ENCODE assay signal across 12 cellular contexts in genomic region chr2:181876614-181877063, GRCh38. TPM values are rescaled to one million over a fixed set of nuclear protein-coding genes. Genes with fewer than 3 reads are reported as not detected.
DNase-seq lines count a peak whose midpoint lies in the region; ATAC-seq, FAIRE-seq and TF ChIP-seq lines count a peak whose summit lies in the region.
"Had no signal": no experiment of that assay in that cellular context is flagged by ENCODE, and none has a peak within 500 bp of the region (broad histone marks: within the 10 kb centered on the region; RNA-seq: fewer than 3 reads in every experiment).

No MANE protein-coding gene starts in this region.

- no TSS peak for BruUV-seq in endothelial cell of umbilical vein (replicated peaks; lab: Mats Ljungman, UMichigan)

- H3K9me3 ChIP-seq in GM23248 (ENCODE audit: low read depth) (no peaks in the 10 kb centered on the region), endothelial cell of umbilical vein (replicated peaks; ENCODE audit: control insufficient read depth, insufficient read depth, low read length) (no peaks in the 10 kb centered on the region), osteoblast (ENCODE audit: low read depth, low read length) (no peaks in the 10 kb centered on the region)
- H3K9me3 ChIP-seq: HAP-1 had no signal

- H2AFZ ChIP-seq in GM23248 (peak overlapping the region; percentile 59), endothelial cell of umbilical vein (ENCODE audit: low read depth, low read length) (peak overlapping the region; percentile 59), osteoblast (ENCODE audit: low read length) (peak overlapping the region; percentile 73)

- no peaks in the 10 kb centered on the region for H3K9me2 ChIP-seq in GM23248 (ENCODE audit: insufficient read depth)

- H3K79me2 ChIP-seq in GM23248 (ENCODE audit: insufficient read depth): no peaks in the 10 kb centered on the region
- H3K79me2 ChIP-seq in endothelial cell of umbilical vein (ENCODE audit: control insufficient read depth, insufficient read depth, low read length): no peaks in the 10 kb centered on the region
- H3K79me2 ChIP-seq in osteoblast (ENCODE audit: insufficient read depth, low read length): no peaks in the 10 kb centered on the region

- POLR2A ChIA-PET in endothelial cell of umbilical vein (lab: Charles Lee): no interaction called here

- TF ChIP-seq POLR2A in endothelial cell of umbilical vein (IDR thresholded peaks at IDR 0.05; ENCODE audit: low read depth, low read length): no peak
- TF ChIP-seq POLR2A in GM12891 (IDR thresholded peaks at IDR 0.05; ENCODE audit: low read depth, low read length): no peak

- H3K27ac ChIP-seq in GM23248: peak overlapping the region; percentile 29
- no peak overlapping the region for H3K27ac ChIP-seq in endothelial cell of umbilical vein (ENCODE audit: insufficient read depth, low read depth, low read length)
- no peak overlapping the region for H3K27ac ChIP-seq in osteoblast (ENCODE audit: low read depth, low read length)
- H3K27ac ChIP-seq in coronary artery: no peak overlapping the region

- no peaks in the 10 kb centered on the region for H3K9me1 ChIP-seq in endothelial cell of umbilical vein (replicated peaks; ENCODE audit: control insufficient read depth, extremely low read depth, insufficient read depth, low read length)

- no peak overlapping the region for H3K4me3 ChIP-seq in GM23248
- H3K4me3 ChIP-seq in endothelial cell of umbilical vein (replicated peaks in 1 of 3; ENCODE audit: insufficient read depth in 1 of 3, low read depth in 1 of 3, low read length in 3 of 3): no peak overlapping the region
- H3K4me3 ChIP-seq in osteoblast (ENCODE audit: insufficient read depth, low read length): no peak overlapping the region
- no peak overlapping the region for H3K4me3 ChIP-seq in coronary artery
- H3K4me3 ChIP-seq: HAP-1 had no signal

- TF ChIP-seq CTCF in endothelial cell of umbilical vein (IDR thresholded peaks at IDR 0.05; ENCODE audit: extremely low read depth in 1 of 2, insufficient read depth in 1 of 2, low read depth in 1 of 2, low read length in 2 of 2) (no peak), osteoblast (IDR thresholded peaks at IDR 0.05; ENCODE audit: extremely low read depth, low read depth, low read length) (no peak), coronary artery (IDR thresholded peaks at IDR 0.05) (no peak)

- CTCF ChIA-PET in endothelial cell of umbilical vein (lab: Charles Lee): interaction anchor here (0.9 to 1.6 kb wide), 2 partner anchors 16 to 134 kb away, joined by 3 to 5 read pairs; no protein-coding TSS in a partner anchor

- no peaks in the 10 kb centered on the region for H4K20me1 ChIP-seq in GM23248 (ENCODE audit: insufficient read depth)
- no peaks in the 10 kb centered on the region for H4K20me1 ChIP-seq in endothelial cell of umbilical vein (replicated peaks; ENCODE audit: control insufficient read depth, extremely low read depth, insufficient read depth, low read length)
- no peaks in the 10 kb centered on the region for H4K20me1 ChIP-seq in osteoblast (ENCODE audit: insufficient read depth, low read length)

- H3F3A ChIP-seq in GM23248 (ENCODE audit: insufficient read depth): peaks cover 6% of the 10 kb centered on the region; the same call in 1 of the 2 replicates

- H3K27me3 ChIP-seq in GM23248 (replicated peaks; ENCODE audit: insufficient read depth) (no peaks in the 10 kb centered on the region), endothelial cell of umbilical vein (ENCODE audit: control insufficient read depth in 2 of 2, insufficient read depth in 2 of 2, low read length in 2 of 2) (no peaks in the 10 kb centered on the region), osteoblast (ENCODE audit: insufficient read depth, low read length) (no peaks in the 10 kb centered on the region)

- WGBS in GM23248 (ENCODE audit: low coverage in 1 of 2, low lambda C conversion rate in 2 of 2, missing lambda C conversion rate in 2 of 2), 2 experiments: 47 to 51% methylated on average over 2 of the region's 2 CpGs

- dilution Hi-C loops in endothelial cell of umbilical vein (cut with MboI; ENCODE audit: extremely low pct_ligation_motif_present, low sequenced_read_pairs): no loop called here

- intact Hi-C loops in endothelial cell of umbilical vein (cut with micrococcal nuclease): no loop called here

- FAIRE-seq in endothelial cell of umbilical vein (lab: Jason Lieb, UNC): no peak
- no peak for FAIRE-seq in GM12891 (lab: Jason Lieb, UNC)

- H3K4me2 ChIP-seq in GM23248 (ENCODE audit: unreplicated experiment): no peak overlapping the region
- no peak overlapping the region for H3K4me2 ChIP-seq in endothelial cell of umbilical vein (ENCODE audit: insufficient read depth, low read length)
- no peak overlapping the region for H3K4me2 ChIP-seq in osteoblast (ENCODE audit: insufficient read depth, low read length)

- ATAC-seq in GM19328 (IDR thresholded peaks at IDR 0.05; ENCODE audit: unreplicated experiment): no peak

- DNase-seq in GM23248 (peak; percentile 75), NCI-H460 (ENCODE audit: extremely low read depth, low read depth) (peak; percentile 97), endothelial cell of umbilical vein (ENCODE audit: low read depth, low spot score) (peak; percentile 35), osteoblast (ENCODE audit: insufficient read length, low spot score, missing footprints) (no peak), GM12891 (ENCODE audit: insufficient read length, low spot score) (no peak), coronary artery (ENCODE audit: low spot score) (no peak), SKM-1 treated with dmso at 0.1 percent for 144 hours (lab: John Stamatoyannopoulos, UW; ENCODE audit: unreplicated experiment) (no peak)
- DNase-seq: DMS79; NCI-H2081; stimulated activated CD4-positive, alpha-beta T cell treated with anti-CD3 and anti-CD28 coated beads, Interleukin-12 subunit alpha, Interleukin-12 subunit beta, amount 100 ng/mL, for 4 hours had no signal

- in situ Hi-C loops in GM23248 (cut with MboI): no loop called here

- H3K36me3 ChIP-seq in GM23248 (ENCODE audit: low read depth): no peaks in the 10 kb centered on the region
- no peaks in the 10 kb centered on the region for H3K36me3 ChIP-seq in endothelial cell of umbilical vein (ENCODE audit: control insufficient read depth in 2 of 2, extremely low read depth in 1 of 2, insufficient read depth in 2 of 2, low read length in 2 of 2)
- H3K36me3 ChIP-seq in osteoblast (ENCODE audit: insufficient read depth, low read length): no peaks in the 10 kb centered on the region
- H3K36me3 ChIP-seq: HAP-1 had no signal

- H3K9ac ChIP-seq in GM23248: no peak overlapping the region
- no peak overlapping the region for H3K9ac ChIP-seq in endothelial cell of umbilical vein (replicated peaks; ENCODE audit: extremely low read depth, insufficient read depth, low read length)

- H3K4me1 ChIP-seq in GM23248 (ENCODE audit: insufficient read depth): 0 out of 2 replicates have a peak, but pooled peaks cover 5% of the 10 kb centered on the region
- H3K4me1 ChIP-seq in endothelial cell of umbilical vein (ENCODE audit: control insufficient read depth, extremely low read depth, insufficient read depth, low read length): peaks cover 6% of the 10 kb centered on the region
- no peaks in the 10 kb centered on the region for H3K4me1 ChIP-seq in osteoblast (ENCODE audit: insufficient read depth, low read length)
- H3K4me1 ChIP-seq: HAP-1 had no signal

TF ChIP-seq in endothelial cell of umbilical vein, 7 proteins besides CTCF, POLR2A, EP300 and RAD21:
- peak; percentile 44 for TF ChIP-seq FOS (IDR thresholded peaks at IDR 0.05; ENCODE audit: borderline replicate concordance, insufficient read depth, low read length)
- TF ChIP-seq GATA2 (IDR thresholded peaks at IDR 0.05; ENCODE audit: insufficient read depth, insufficient read length, low read depth, low read length): no peak

TF ChIP-seq in GM12891, 5 proteins besides CTCF, POLR2A, EP300 and RAD21:
- TF ChIP-seq POLR2AphosphoS5 (IDR thresholded peaks at IDR 0.05; ENCODE audit: low read depth, low read length) (no peak), POU2F2 (IDR thresholded peaks at IDR 0.05; ENCODE audit: low read depth, low read length) (no peak), TAF1 (IDR thresholded peaks at IDR 0.05; ENCODE audit: low read depth, low read length) (no peak), SPI1 (IDR thresholded peaks at IDR 0.05; ENCODE audit: low read depth, low read length) (no peak), PAX5 (IDR thresholded peaks at IDR 0.05; ENCODE audit: insufficient read depth, low read length, severe bottlenecking) (no peak)
TF ChIP-seq in GM12891: peak in this region for 0.

RNA-seq across cellular contexts. Expression of gene ITPRID2, which starts 14.9 kb away (rescaled TPM):
- 52.7 and 95.4 TPM in 2 replicates for total RNA-seq in GM23248 (2014; rRNA removed; shearing (Covaris generic))
- polyA plus RNA-seq in GM23248 (2016; fragmentation: Nextera tagmentation; extraction: Ambion mirVana) (26.4 and 27.8 TPM in 2 replicates), endothelial cell of umbilical vein (30.9 and 37.6 TPM in 2 replicates)
- total RNA-seq in NCI-H460 (2014; rRNA removed; shearing (Covaris generic)): 146 and 168 TPM in 2 replicates
- 133 and 214 TPM in 2 replicates for polyA plus RNA-seq in NCI-H460 (2014; cell fraction: nucleus; rRNA removed)
- total RNA-seq in endothelial cell of umbilical vein (235 and 272 TPM in 2 replicates), osteoblast (99.6 and 108 TPM in 2 replicates)
- 56.0 and 56.6 TPM in 2 replicates for polyA plus RNA-seq in endothelial cell of umbilical vein (2011; cell fraction: cytosol; rRNA removed)
- 151 and 152 TPM in 2 replicates for polyA plus RNA-seq in endothelial cell of umbilical vein (2011; cell fraction: nucleus; rRNA removed)
- 101 and 145 TPM in 2 replicates for polyA plus RNA-seq in endothelial cell of umbilical vein (2012)
- polyA minus RNA-seq in endothelial cell of umbilical vein: 102 and 113 TPM in 2 replicates
- polyA minus RNA-seq in endothelial cell of umbilical vein (2011; cell fraction: cytosol; rRNA and poly(A)+ RNA removed): 55.8 TPM
- 274 and 443 TPM in 2 replicates for polyA minus RNA-seq in endothelial cell of umbilical vein (2011; cell fraction: nucleus; rRNA and poly(A)+ RNA removed)
- 5.8 TPM for polyA plus RNA-seq in GM12891 (2012; ENCODE audit: low read depth, missing spikeins)

Comparison
In these comparisons a context has a peak if more than half of its experiments do, and no peak if none do; other contexts are left out.
1. DNase-seq: peak in GM23248 (single experiment), NCI-H460 (single experiment) and endothelial cell of umbilical vein (single experiment); none in osteoblast (single experiment), GM12891 (single experiment), coronary artery (single experiment) and SKM-1 treated with dmso at 0.1 percent for 144 hours (single experiment).
2. Peak in every context shown above with its lines, with median percentiles within 50 percentile points of each other: H2AFZ ChIP-seq.